ENCODE assay signal across 8 cellular contexts in genomic region chr10:103350175-103350521, GRCh38. TPM values are rescaled to one million over a fixed set of nuclear protein-coding genes. Genes with fewer than 3 reads are reported as not detected.
A peak's percentile ranks its signal among the peaks of the same experiment; 100 is the strongest.
DNase-seq lines count a peak whose midpoint lies in the region; ATAC-seq and TF ChIP-seq lines count a peak whose summit lies in the region.

No MANE protein-coding gene starts in this region.

- H3K27me3 ChIP-seq in BLaER1 treated with 17β-estradiol and CSF1 and Interleukin-3, amounts not matched to agents 10 nM and 100 nM = no peaks in the 10 kb centered on the region
- no peaks in the 10 kb centered on the region for H3K27me3 ChIP-seq in dorsolateral prefrontal cortex

- H3K4me1 Mint-ChIP-seq in nephron = peaks cover 4% of the 10 kb centered on the region

- TF ChIP-seq CTCF in dorsolateral prefrontal cortex (IDR thresholded peaks at IDR 0.05 in 54 of 56, conservative IDR thresholded peaks at IDR 0.05 in 2 of 56; ENCODE audit: low read depth in 1 of 56, partially characterized antibody in 56 of 56) = no peak
- TF ChIP-seq CTCF in nephron (IDR thresholded peaks at IDR 0.05; ENCODE audit: unreplicated experiment in 3 of 3) = no peak

- H3K27me3 Mint-ChIP-seq in nephron (ENCODE audit: low read depth) = no peaks in the 10 kb centered on the region

- H3K4me1 ChIP-seq in BLaER1 treated with 17β-estradiol and CSF1 and Interleukin-3, amounts not matched to agents 10 nM and 100 nM = peaks cover 16 to 25% (median 21%) of the 10 kb centered on the region in 10 experiments

- peaks cover 8% of the 10 kb centered on the region for H3K36me3 Mint-ChIP-seq in nephron (ENCODE audit: low read depth)

- no peak for DNase-seq in dorsolateral prefrontal cortex
- DNase-seq in NCI-H446 (lab: John Stamatoyannopoulos, UW) = no peak
- DNase-seq in NCI-H524 (lab: John Stamatoyannopoulos, UW) = no peak

- H3K4me2 ChIP-seq in BLaER1 treated with 17β-estradiol and CSF1 and Interleukin-3, amounts not matched to agents 10 nM and 100 nM = peak overlapping the region; percentile 49 to 92 (median 81)

- intact Hi-C loops in dorsolateral prefrontal cortex (cut with DNase I) = loop anchor here (2.0 kb wide), 2 partner anchors 17 to 19 kb away; partner anchors contain the start of gene TAF5 (in 1 of the 2)

- H3K27ac Mint-ChIP-seq in nephron = peak overlapping the region in 2 of 3 experiments; percentile 69 to 98

- H4K20me1 ChIP-seq in BLaER1 treated with 17β-estradiol and CSF1 and Interleukin-3, amounts not matched to agents 10 nM and 100 nM = peaks cover 0 to 9% (median 0%) of the 10 kb centered on the region in 11 experiments; a peak in 4 of 22 replicates

- no peaks in the 10 kb centered on the region for H3K9me3 ChIP-seq in BLaER1 treated with 17β-estradiol and CSF1 and Interleukin-3, amounts not matched to agents 10 nM and 100 nM (replicated peaks in 1 of 11)
- H3K9me3 ChIP-seq in KOPT-K1 (ENCODE audit: insufficient read depth, low read length, poor library complexity, severe bottlenecking) = no peaks in the 10 kb centered on the region

- H3K9ac ChIP-seq in BLaER1 treated with 17β-estradiol and CSF1 and Interleukin-3, amounts not matched to agents 10 nM and 100 nM = peak overlapping the region; percentile 80 to 92 (median 89)

- H3K4me3 Mint-ChIP-seq in nephron = peak overlapping the region; percentile 87 to 95 (median 94)

- ATAC-seq in GM19395 (IDR thresholded peaks at IDR 0.05; ENCODE audit: unreplicated experiment) (no peak), HG02938 (IDR thresholded peaks at IDR 0.05; ENCODE audit: unreplicated experiment) (no peak)

- peak overlapping the region; percentile 58 to 90 (median 85) for H3K27ac ChIP-seq in BLaER1 treated with 17β-estradiol and CSF1 and Interleukin-3, amounts not matched to agents 10 nM and 100 nM
- peak overlapping the region; percentile 76 for H3K27ac ChIP-seq in KOPT-K1 (ENCODE audit: low read depth, low read length, poor library complexity, severe bottlenecking)
- H3K27ac ChIP-seq in dorsolateral prefrontal cortex = peak overlapping the region in 55 of 59 donors; percentile 31 to 93 (median 82)

- H3K36me3 ChIP-seq in BLaER1 treated with 17β-estradiol and CSF1 and Interleukin-3, amounts not matched to agents 10 nM and 100 nM = peaks cover 34 to 44% (median 43%) of the 10 kb centered on the region in 11 experiments
- peaks cover 35% of the 10 kb centered on the region for H3K36me3 ChIP-seq in KOPT-K1 (ENCODE audit: insufficient read depth, low read length)

- peak overlapping the region; percentile 71 to 90 (median 78) for H3K4me3 ChIP-seq in BLaER1 treated with 17β-estradiol and CSF1 and Interleukin-3, amounts not matched to agents 10 nM and 100 nM
- peak overlapping the region; percentile 62 to 94 (median 86) for H3K4me3 ChIP-seq in dorsolateral prefrontal cortex

- no peaks in the 10 kb centered on the region for H3K9me3 Mint-ChIP-seq in nephron

RNA-seq across cellular contexts. Expression of gene PCGF6, which starts 0.8 kb away (rescaled TPM):
- 10 to 100 TPM in 10 of 120 experiments, 1 to 10 TPM in 110; 4.2 to 13.9 (median 7.3) TPM for total RNA-seq in dorsolateral prefrontal cortex

RNA-seq across cellular contexts. Expression of gene TAF5, which starts 17.6 kb away (rescaled TPM):
- total RNA-seq in dorsolateral prefrontal cortex = 1 to 10 TPM; 3.0 to 7.1 (median 4.9) TPM

RNA-seq across cellular contexts. Expression of gene ATP5MK, which starts 46.1 kb away (rescaled TPM):
- total RNA-seq in dorsolateral prefrontal cortex = 100 to 1,000 TPM; 194 to 564 (median 384) TPM

RNA-seq across cellular contexts. Expression of gene PDCD11, which starts 46.3 kb away (rescaled TPM):
- total RNA-seq in dorsolateral prefrontal cortex = 10 to 100 TPM; 13.8 to 28.8 (median 19.8) TPM
